ENCODE assay signal across 5 cellular contexts in genomic region chr7:120240350-120240749, GRCh38. TPM values are rescaled to one million over a fixed set of nuclear protein-coding genes. Genes with fewer than 3 reads are reported as not detected.
"Had no signal": no experiment of that assay in that cellular context is flagged by ENCODE, and none has a peak within 500 bp of the region (broad histone marks: within the 10 kb centered on the region; RNA-seq: fewer than 3 reads in every experiment).

No MANE protein-coding gene starts in this region.

RNA-seq across cellular contexts. Expression of gene KCND2, which starts 32.6 kb away (rescaled TPM):
- total RNA-seq: endothelial cell of umbilical vein, esophagus mucosa, foreskin keratinocyte had no signal
- polyA plus RNA-seq: endothelial cell of umbilical vein, foreskin keratinocyte, heart left ventricle, heart right ventricle had no signal
